Comparison of ENCODE assay signal across 8 cellular contexts in genomic region chr16:81746566-81746965, GRCh38. TPM values are rescaled to one million over a fixed set of nuclear protein-coding genes. Genes with fewer than 3 reads are reported as not detected.
DNase-seq lines count a peak whose midpoint lies in the region; ATAC-seq and TF ChIP-seq lines count a peak whose summit lies in the region.

No MANE protein-coding gene starts in this region.

- TF ChIP-seq CTCF in AG09309 (IDR thresholded peaks at IDR 0.05; ENCODE audit: control insufficient read depth, insufficient read depth, low read depth, low read length, missing control alignments) (no peak), HL-60 (IDR thresholded peaks at IDR 0.05; ENCODE audit: insufficient read depth, low read length) (no peak), breast epithelium (IDR thresholded peaks at IDR 0.05) (no peak)

- H3K36me3 ChIP-seq in breast epithelium (no peaks in the 10 kb centered on the region), muscle layer of colon (ENCODE audit: insufficient read depth, low read length) (no peaks in the 10 kb centered on the region)

- H3K27me3 ChIP-seq in HL-60 (ENCODE audit: insufficient read depth, poor library complexity, severe bottlenecking) (no peaks in the 10 kb centered on the region), breast epithelium (no peaks in the 10 kb centered on the region), muscle layer of colon (ENCODE audit: control insufficient read depth in 1 of 2, insufficient read depth in 2 of 2, low read length in 2 of 2) (no peaks in the 10 kb centered on the region)

- intact Hi-C loops in breast epithelium (cut with DNase I; ENCODE audit: low total_unique reads), result no loop called here

- no peak for ATAC-seq in GM21619 (IDR thresholded peaks at IDR 0.05; ENCODE audit: unreplicated experiment)
- no peak for ATAC-seq in GM21786 (IDR thresholded peaks at IDR 0.05; ENCODE audit: unreplicated experiment)

- no peak overlapping the region for H3K9ac ChIP-seq in muscle layer of colon (ENCODE audit: low read length)

- H3K4me1 ChIP-seq in breast epithelium (no peaks in the 10 kb centered on the region), muscle layer of colon (ENCODE audit: insufficient read depth, low read length) (peaks cover 11% of the 10 kb centered on the region)

- TF ChIP-seq POLR2A in breast epithelium (IDR thresholded peaks at IDR 0.05), result no peak

- H3K4me3 ChIP-seq in AG09309 (ENCODE audit: control insufficient read depth, low read depth, low read length), result peak overlapping the region; percentile 22
- peak overlapping the region; percentile 34 for H3K4me3 ChIP-seq in HL-60 (replicated peaks; ENCODE audit: insufficient read depth, low read length)
- H3K4me3 ChIP-seq in breast epithelium, result peak overlapping the region; percentile 37 to 64 (median 39)
- peak overlapping the region; percentile 37 to 69 for H3K4me3 ChIP-seq in muscle layer of colon (ENCODE audit: low read depth in 1 of 2, low read length in 2 of 2)

- DNase-seq in AG09309 (ENCODE audit: low read depth), result no peak
- DNase-seq in HL-60 (ENCODE audit: low read depth in 1 of 2, low spot score in 1 of 2), result no peak
- DNase-seq in breast epithelium (ENCODE audit: low spot score in 2 of 2), result no peak
- DNase-seq in activated CD8-positive, alpha-beta memory T cell treated with anti-CD3 and anti-CD28 coated beads, Interleukin-2, amount 50 U/mL, for 48 hours, result no peak
- no peak for DNase-seq in epidermal melanocyte (ENCODE audit: insufficient read length, low spot score)

- H3K9me3 ChIP-seq in breast epithelium, result no peaks in the 10 kb centered on the region
- H3K9me3 ChIP-seq in muscle layer of colon (ENCODE audit: low read length), result no peaks in the 10 kb centered on the region

- H3K27ac ChIP-seq in HL-60 (replicated peaks) (peak overlapping the region; percentile 63; the same call in 1 of the 2 replicates), breast epithelium (no peak overlapping the region), muscle layer of colon (ENCODE audit: low read depth, low read length) (no peak overlapping the region)

RNA-seq across cellular contexts. Expression of gene PLCG2, which starts 32.5 kb away (rescaled TPM):
- total RNA-seq in breast epithelium, result 10 to 100 TPM; 14.6 to 24.6 (median 24.3) TPM
